13 cellular contexts compared by ENCODE assay signal in genomic region chr13:21010621-21011020, GRCh38. TPM values are rescaled to one million over a fixed set of nuclear protein-coding genes. Genes with fewer than 3 reads are reported as not detected.
DNase-seq lines count a peak whose midpoint lies in the region; ATAC-seq and TF ChIP-seq lines count a peak whose summit lies in the region.
"Had no signal": no experiment of that assay in that cellular context is flagged by ENCODE, and none has a peak within 500 bp of the region (broad histone marks: within the 10 kb centered on the region; RNA-seq: fewer than 3 reads in every experiment).

No MANE protein-coding gene starts in this region.

- in situ Hi-C loops in KBM-7 (cut with MboI; ENCODE audit: low pct_unique_long_range_greater_than_20kb, low sequenced_read_pairs): no loop called here

- BruUV-seq in Calu3 (replicated peaks; lab: Mats Ljungman, UMichigan): no TSS peak

- peaks cover 23% of the 10 kb centered on the region for H3K4me1 Mint-ChIP-seq in Calu3 (ENCODE audit: low read depth, unreplicated experiment)

- no peak for ATAC-seq in HG02610 (IDR thresholded peaks at IDR 0.05; ENCODE audit: unreplicated experiment)
- ATAC-seq: naive thymus-derived CD4-positive, alpha-beta T cell had no signal

- H3K4me3 Mint-ChIP-seq in Calu3 (ENCODE audit: low read depth, unreplicated experiment): no peak overlapping the region

- DNase-seq in KBM-7 (peak; percentile 31), choroid plexus epithelial cell (ENCODE audit: low read depth) (peak; percentile 55), myocyte (ENCODE audit: low read depth) (peak; percentile 53), Calu3 (no peak), GM10248 (ENCODE audit: extremely low spot score) (no peak), SKM-1 (lab: John Stamatoyannopoulos, UW; ENCODE audit: unreplicated experiment) (no peak)
- DNase-seq: activated CD4-positive, alpha-beta T cell treated with anti-CD3 and anti-CD28 coated beads, Interleukin-2, amount 50 U/mL, for 48 hours; aorta; MG63; naive thymus-derived CD4-positive, alpha-beta T cell; NCI-H446 treated with DMSO at 0.1 percent for 48 hours had no signal

- intact Hi-C loops in Calu3 (cut with micrococcal nuclease; ENCODE audit: unreplicated experiment): no loop called here

- H3K27ac ChIP-seq in C4-2B: peak overlapping the region; percentile 44; the same call in 1 of the 2 replicates

- POLR2A ChIA-PET in GM10248 (lab: Yijun Ruan, JAX): no interaction called here

- no peaks in the 10 kb centered on the region for H3K9me3 Mint-ChIP-seq in Calu3 (ENCODE audit: low read depth, unreplicated experiment)

- CTCF ChIA-PET in Calu3 (lab: Charles Lee): no interaction called here
- CTCF ChIA-PET in GM10248 (lab: Yijun Ruan, JAX): interaction anchor here (0.9 to 2.0 kb wide), 4 partner anchors 11 to 67 kb away, joined by 3 to 4 read pairs (median 4); no protein-coding TSS in a partner anchor

- no peak overlapping the region for H3K27ac Mint-ChIP-seq in Calu3 (ENCODE audit: unreplicated experiment)

- H3K4me3 ChIP-seq in choroid plexus epithelial cell (ENCODE audit: low read depth, low read length): no peak overlapping the region
- H3K4me3 ChIP-seq: MG63 had no signal

- no peak for TF ChIP-seq CTCF in C4-2B (conservative IDR thresholded peaks at IDR 0.05)
- no peak for TF ChIP-seq CTCF in choroid plexus epithelial cell (conservative IDR thresholded peaks at IDR 0.05; ENCODE audit: low read depth, low read length)
- TF ChIP-seq CTCF in Calu3 (IDR thresholded peaks at IDR 0.05; ENCODE audit: unreplicated experiment): no peak
- no peak for TF ChIP-seq CTCF in GM10248 (IDR thresholded peaks at IDR 0.05; ENCODE audit: control extremely low read depth, extremely low read depth, low read depth, missing control alignments)

- no peaks in the 10 kb centered on the region for H3K36me3 Mint-ChIP-seq in Calu3 (ENCODE audit: insufficient read depth, unreplicated experiment)

- no peaks in the 10 kb centered on the region for H3K27me3 Mint-ChIP-seq in Calu3 (ENCODE audit: unreplicated experiment)
- H3K27me3 Mint-ChIP-seq: naive thymus-derived CD4-positive, alpha-beta T cell had no signal

RNA-seq across cellular contexts. Expression of gene LATS2, which starts 50.8 kb away (rescaled TPM):
- total RNA-seq in myocyte (19.4 and 21.4 TPM in 2 replicates), Calu3 (2022) (19.0 and 19.3 TPM in 2 replicates)
- 30.0 TPM for polyA plus RNA-seq in myocyte (2012)
- polyA plus RNA-seq: naive thymus-derived CD4-positive, alpha-beta T cell had no signal

Comparison
In these comparisons a context has a peak if more than half of its experiments do, and no peak if none do; other contexts are left out.
1. DNase-seq: peak in KBM-7 (single experiment), choroid plexus epithelial cell (single experiment) and myocyte (single experiment); none in Calu3 (single experiment), GM10248 (single experiment) and SKM-1 (single experiment).